ENCODE assay signal across 19 cellular contexts in the genomic region with DNA sequence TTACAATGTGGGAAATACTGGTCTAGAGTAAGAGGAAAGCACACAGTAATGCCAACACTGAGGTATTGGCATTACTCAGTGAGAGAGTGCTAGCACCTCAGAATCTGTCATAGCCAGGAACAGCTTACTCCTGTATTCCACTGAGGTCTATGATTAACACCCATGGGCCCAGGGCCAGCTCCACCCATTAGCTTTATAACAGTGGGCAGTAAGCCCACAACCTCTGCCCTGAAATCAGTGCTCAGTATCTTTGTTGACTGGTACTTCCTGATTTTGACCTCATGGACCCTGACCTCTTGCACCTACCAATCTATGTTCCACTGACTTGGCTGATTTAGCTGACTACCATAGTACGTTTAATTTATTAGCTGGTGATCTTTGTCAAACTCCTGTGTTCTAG. TPM values are rescaled to one million over a fixed set of nuclear protein-coding genes. Genes with fewer than 3 reads are reported as not detected.
A peak's percentile ranks its signal among the peaks of the same experiment; 100 is the strongest.
DNase-seq lines count a peak whose midpoint lies in the region; ATAC-seq and TF ChIP-seq lines count a peak whose summit lies in the region.
"Had no signal": no experiment of that assay in that cellular context is flagged by ENCODE, and none has a peak within 500 bp of the region (broad histone marks: within the 10 kb centered on the region; RNA-seq: fewer than 3 reads in every experiment).

No MANE protein-coding gene starts in this region.

- 45% methylated on average over 1 of the region's 1 CpG; no CpG with 5 or more reads in 1 of the 2 donors for WGBS in transverse colon (ENCODE audit: low coverage in 1 of 2), 2 donors

- H3K27ac ChIP-seq in breast epithelium = no peak overlapping the region
- H3K27ac ChIP-seq in colonic mucosa = no peak overlapping the region
- H3K27ac ChIP-seq in transverse colon = peak overlapping the region in 3 of 4 donors; percentile 40 to 62 (median 44)
- no peak overlapping the region for H3K27ac ChIP-seq in effector memory CD4-positive, alpha-beta T cell (ENCODE audit: insufficient read depth, low read length, poor library complexity, severe bottlenecking)
- H3K27ac ChIP-seq: 22Rv1 had no signal

- ATAC-seq in left lobe of liver = peak; percentile 99
- ATAC-seq in activated T-helper 17 cell treated with anti-CD3 and anti-CD28 coated beads, Interleukin-2, amount 50 U/mL, for 72 hours (replicated peaks) = no peak
- ATAC-seq: Right ventricle myocardium inferior had no signal

- no peak overlapping the region for H3K4me3 ChIP-seq in breast epithelium
- H3K4me3 ChIP-seq in colonic mucosa = no peak overlapping the region
- H3K4me3 ChIP-seq in transverse colon = no peak overlapping the region
- no peak overlapping the region for H3K4me3 ChIP-seq in effector memory CD4-positive, alpha-beta T cell (ENCODE audit: insufficient read depth, low read depth, low read length, poor library complexity, severe bottlenecking)

- H3K36me3 ChIP-seq in breast epithelium (no peaks in the 10 kb centered on the region), colonic mucosa (no peaks in the 10 kb centered on the region), transverse colon (no peaks in the 10 kb centered on the region)
- H3K36me3 ChIP-seq in effector memory CD4-positive, alpha-beta T cell (ENCODE audit: control insufficient read depth, insufficient read depth, low read length) = no peaks in the 10 kb centered on the region

- H3K9me3 ChIP-seq in breast epithelium (no peaks in the 10 kb centered on the region), colonic mucosa (no peaks in the 10 kb centered on the region), transverse colon (no peaks in the 10 kb centered on the region)
- no peaks in the 10 kb centered on the region for H3K9me3 ChIP-seq in effector memory CD4-positive, alpha-beta T cell (ENCODE audit: control insufficient read depth, low read length)
- H3K9me3 ChIP-seq: SK-N-SH had no signal

- POLR2A ChIA-PET in MCF 10A (lab: Yijun Ruan, JAX) = interaction anchor here (0.6 to 1.5 kb wide), 2 partner anchors 17 to 24 kb away, joined by 3 to 4 read pairs; no protein-coding TSS in a partner anchor

- no peak overlapping the region for H3K4me3 Mint-ChIP-seq in MCF 10A (ENCODE audit: unreplicated experiment)
- no peak overlapping the region for H3K4me3 Mint-ChIP-seq in activated T-helper 17 cell treated with anti-CD3 and anti-CD28 coated beads, Interleukin-2, amount 50 U/mL, for 72 hours

- peaks cover 0 to 16% of the 10 kb centered on the region in 2 donors for H3K27me3 ChIP-seq in breast epithelium
- H3K27me3 ChIP-seq in colonic mucosa = no peaks in the 10 kb centered on the region
- H3K27me3 ChIP-seq in transverse colon = no peaks in the 10 kb centered on the region
- H3K27me3 ChIP-seq in effector memory CD4-positive, alpha-beta T cell (replicated peaks; ENCODE audit: control insufficient read depth, insufficient read depth, low read length, poor library complexity, severe bottlenecking) = no peaks in the 10 kb centered on the region

- TF ChIP-seq POLR2A in breast epithelium (IDR thresholded peaks at IDR 0.05) (no peak), transverse colon (IDR thresholded peaks at IDR 0.05) (no peak)

- DNase-seq in MCF 10A (ENCODE audit: unreplicated experiment) = peak; percentile 23
- DNase-seq in breast epithelium (ENCODE audit: low spot score in 2 of 2) = no peak
- peak; percentile 65 for DNase-seq in colonic mucosa
- DNase-seq in left lobe of liver (ENCODE audit: low spot score) = peak; percentile 88
- peak; percentile 78 for DNase-seq in transverse colon
- DNase-seq in effector memory CD4-positive, alpha-beta T cell = no peak
- no peak for DNase-seq in MV-4-11 (lab: John Stamatoyannopoulos, UW)
- DNase-seq: C1 segment of cervical spinal cord, DMS153, EL, Kasumi-1, NCI-H146, NCI-H2107, NCI-H345, NCI-H69, SK-N-SH had no signal

- H3K36me3 Mint-ChIP-seq in MCF 10A (ENCODE audit: insufficient read depth, unreplicated experiment) = no peaks in the 10 kb centered on the region
- no peaks in the 10 kb centered on the region for H3K36me3 Mint-ChIP-seq in activated T-helper 17 cell treated with anti-CD3 and anti-CD28 coated beads, Interleukin-2, amount 50 U/mL, for 72 hours (ENCODE audit: low read depth)

- intact Hi-C loops in MCF 10A (cut with micrococcal nuclease) = no loop called here
- intact Hi-C loops in breast epithelium (cut with DNase I; ENCODE audit: low total_unique reads) = no loop called here
- intact Hi-C loops in colonic mucosa (cut with DNase I) = no loop called here
- intact Hi-C loops in transverse colon (cut with DNase I; ENCODE audit: low total_unique reads) = no loop called here

- TF ChIP-seq CTCF in MCF 10A (IDR thresholded peaks at IDR 0.05; ENCODE audit: unreplicated experiment) = no peak
- TF ChIP-seq CTCF in breast epithelium (IDR thresholded peaks at IDR 0.05) = no peak
- no peak for TF ChIP-seq CTCF in colonic mucosa (IDR thresholded peaks at IDR 0.05)
- TF ChIP-seq CTCF in transverse colon (IDR thresholded peaks at IDR 0.05) = no peak

- H3K27me3 Mint-ChIP-seq in MCF 10A (ENCODE audit: insufficient read depth, unreplicated experiment) = peaks cover 31% of the 10 kb centered on the region
- H3K27me3 Mint-ChIP-seq in activated T-helper 17 cell treated with anti-CD3 and anti-CD28 coated beads, Interleukin-2, amount 50 U/mL, for 72 hours = no peaks in the 10 kb centered on the region

- no peak overlapping the region for H3K9ac ChIP-seq in colonic mucosa (ENCODE audit: low read depth in 2 of 2, low read length in 2 of 2)
- H3K9ac ChIP-seq: SK-N-SH had no signal

- in situ Hi-C loops in transverse colon (cut with MboI; ENCODE audit: low pct_ligation_motif_present in 1 of 4, low pct_unique_long_range_greater_than_20kb in 1 of 4, low sequenced_read_pairs in 3 of 4) = loop anchor here in 1 of 4 donors (25.0 kb wide), 1 partner anchor 110 kb away; no protein-coding TSS in a partner anchor

- no peaks in the 10 kb centered on the region for H3K4me1 Mint-ChIP-seq in MCF 10A (ENCODE audit: insufficient read depth, unreplicated experiment)
- no peaks in the 10 kb centered on the region for H3K4me1 Mint-ChIP-seq in activated T-helper 17 cell treated with anti-CD3 and anti-CD28 coated beads, Interleukin-2, amount 50 U/mL, for 72 hours

- CTCF ChIA-PET in MCF 10A (lab: Yijun Ruan, JAX) = interaction anchor here (0.6 kb wide), 1 partner anchor 282 kb away, joined by 3 read pairs; no protein-coding TSS in a partner anchor

- H3K4me1 ChIP-seq in breast epithelium = no peaks in the 10 kb centered on the region
- H3K4me1 ChIP-seq in colonic mucosa = no peaks in the 10 kb centered on the region
- peaks cover 0 to 6% (median 0%) of the 10 kb centered on the region in 4 donors for H3K4me1 ChIP-seq in transverse colon
- no peaks in the 10 kb centered on the region for H3K4me1 ChIP-seq in effector memory CD4-positive, alpha-beta T cell (ENCODE audit: control insufficient read depth, insufficient read depth, low read length, poor library complexity, severe bottlenecking)

- no peak overlapping the region for H3K27ac Mint-ChIP-seq in MCF 10A (ENCODE audit: low read depth, unreplicated experiment)
- H3K27ac Mint-ChIP-seq in activated T-helper 17 cell treated with anti-CD3 and anti-CD28 coated beads, Interleukin-2, amount 50 U/mL, for 72 hours = no peak overlapping the region

- H3K9me3 Mint-ChIP-seq in MCF 10A (ENCODE audit: unreplicated experiment) = peaks cover 7% of the 10 kb centered on the region
- no peaks in the 10 kb centered on the region for H3K9me3 Mint-ChIP-seq in activated T-helper 17 cell treated with anti-CD3 and anti-CD28 coated beads, Interleukin-2, amount 50 U/mL, for 72 hours

- no TSS peak for BruUV-seq in MCF 10A (replicated peaks; lab: Mats Ljungman, UMichigan)

- TF ChIP-seq EP300 in transverse colon (IDR thresholded peaks at IDR 0.05; ENCODE audit: low read depth) = no peak

RNA-seq across cellular contexts. Expression of gene LANCL3, which starts 56.1 kb away (rescaled TPM):
- 0.47 and 0.54 TPM in 2 replicates for total RNA-seq in MCF 10A (2022)
- under 1 TPM; 0.16 to 0.59 (median 0.33) TPM for total RNA-seq in breast epithelium
- 1 to 10 TPM; 1.9 to 3.5 TPM for total RNA-seq in colonic mucosa
- total RNA-seq in left lobe of liver = 0.05 TPM
- total RNA-seq in transverse colon = 1 to 10 TPM in 3 of 4 donors, under 1 TPM in 1; 0.80 to 6.6 (median 4.7) TPM
- under 1 TPM; 0.40 to 0.95 TPM for total RNA-seq in activated T-helper 17 cell treated with anti-CD3 and anti-CD28 coated beads, Interleukin-2, amount 50 U/mL, for 72 hours

RNA-seq across cellular contexts. Expression of gene XK, which starts 58.0 kb away (rescaled TPM):
- 0.37 and 0.63 TPM in 2 replicates for total RNA-seq in MCF 10A (2022)
- total RNA-seq in breast epithelium = under 1 TPM; under 0.01 to 0.88 (median 0.66) TPM
- total RNA-seq in colonic mucosa = 10 to 100 TPM; 25.2 to 27.8 TPM
- 1.5 TPM for total RNA-seq in left lobe of liver
- total RNA-seq in transverse colon = 10 to 100 TPM; 36.3 to 54.3 (median 39.9) TPM
- not detected for total RNA-seq in activated T-helper 17 cell treated with anti-CD3 and anti-CD28 coated beads, Interleukin-2, amount 50 U/mL, for 72 hours

Comparison
In these comparisons a context has a peak if more than half of its experiments do, and no peak if none do; other contexts are left out.
1. DNase-seq: peak in MCF 10A (single experiment), colonic mucosa (single experiment), left lobe of liver (single experiment) and transverse colon (single experiment); none in breast epithelium (0 of 2), effector memory CD4-positive, alpha-beta T cell (0 of 3) and MV-4-11 (single experiment).
2. H3K27ac ChIP-seq: peak in transverse colon (3 of 4); none in breast epithelium (0 of 2), colonic mucosa (single experiment) and effector memory CD4-positive, alpha-beta T cell (single experiment).
3. RNA of gene XK, which starts 58.0 kb away (total RNA-seq): 36.3 to 54.3 TPM in transverse colon and 25.2 to 27.8 TPM in colonic mucosa; 1.5 TPM in left lobe of liver (single experiment), under 0.01 to 0.88 TPM in breast epithelium, 0.37 to 0.63 TPM in MCF 10A and not detected in activated T-helper 17 cell treated with anti-CD3 and anti-CD28 coated beads, Interleukin-2, amount 50 U/mL, for 72 hours; every median in the first group is over 10 times any median in the second.